In the genomic region with DNA sequence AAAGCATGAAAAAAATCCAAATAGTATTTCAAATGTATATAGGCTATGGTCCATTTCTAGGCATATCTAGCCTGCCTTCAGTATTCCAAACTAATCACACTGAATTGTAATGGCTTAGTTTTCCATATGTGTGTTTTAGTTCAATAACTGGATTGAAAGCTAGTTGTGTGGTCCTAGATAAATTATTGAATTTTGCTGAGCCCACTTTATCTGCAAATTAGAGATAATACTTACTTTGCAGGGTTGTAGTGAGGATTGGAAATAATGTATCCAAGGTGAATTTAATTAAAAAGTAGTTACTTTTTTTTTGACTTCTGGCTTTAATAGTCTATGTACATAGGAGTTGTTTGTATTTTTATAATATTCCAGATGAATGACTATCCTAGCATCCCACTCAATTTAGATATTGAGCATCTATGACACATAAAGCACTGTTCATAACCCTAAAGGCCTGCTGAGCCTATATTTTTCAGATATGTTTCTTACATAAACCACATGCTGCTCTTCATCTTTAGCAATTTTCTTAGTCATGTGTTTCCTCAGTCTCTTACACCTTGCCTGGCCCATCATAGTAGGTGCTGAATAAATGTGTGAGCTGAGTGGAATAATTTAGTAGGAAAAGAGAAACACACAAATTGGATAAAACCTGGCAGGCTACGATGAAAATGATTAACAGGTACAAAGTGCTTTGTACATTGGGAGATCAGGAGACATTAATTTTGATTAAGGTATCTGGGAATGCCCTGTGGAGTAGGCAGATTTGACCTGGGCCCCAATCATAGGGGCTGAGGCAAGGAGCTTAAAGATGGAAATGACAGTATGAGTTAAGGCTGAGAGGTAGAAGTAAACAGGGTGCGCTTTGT, we compare ENCODE assay signal across 8 cellular contexts. TPM values are rescaled to one million over a fixed set of nuclear protein-coding genes. Genes with fewer than 3 reads are reported as not detected.
DNase-seq lines count a peak whose midpoint lies in the region; ATAC-seq and TF ChIP-seq lines count a peak whose summit lies in the region.

No MANE protein-coding gene starts in this region.

- DNase-seq in Panc1 (ENCODE audit: low read depth, low spot score) = no peak
- DNase-seq in epithelial cell of prostate (ENCODE audit: low read depth, low spot score) = no peak
- DNase-seq in prostate gland (ENCODE audit: low spot score) = no peak
- DNase-seq in NCI-H226 = no peak
- no peak for DNase-seq in DMS114 treated with DMSO at 0.1 percent for 48 hours (lab: John Stamatoyannopoulos, UW; ENCODE audit: unreplicated experiment)
- DNase-seq in stimulated activated CD4-positive, alpha-beta T cell treated with anti-CD3 and anti-CD28 coated beads, Interleukin-4, amount 100 ng/mL, for 4 hours = no peak

- H3K36me3 ChIP-seq in Panc1 (ENCODE audit: control insufficient read depth, insufficient read depth, low read length) (no peaks in the 10 kb centered on the region; the same call in 1 of the 2 replicates), prostate gland (no peaks in the 10 kb centered on the region)

- no peak for ATAC-seq in Panc1
- no peak for ATAC-seq in GM18868 (IDR thresholded peaks at IDR 0.05; ENCODE audit: unreplicated experiment)

- CTCF ChIA-PET in Panc1 (lab: Charles Lee) = interaction anchor here (0.5 to 0.7 kb wide), 3 partner anchors 14 to 165 kb away, joined by 3 read pairs; no protein-coding TSS in a partner anchor

- H3K27me3 ChIP-seq in Panc1 (ENCODE audit: control insufficient read depth, insufficient read depth, low read length) = no peaks in the 10 kb centered on the region
- no peaks in the 10 kb centered on the region for H3K27me3 ChIP-seq in prostate gland (replicated peaks; ENCODE audit: insufficient read depth)

- H3K9me3 ChIP-seq in Panc1 (ENCODE audit: control insufficient read depth, insufficient read depth, low read depth, low read length) (no peaks in the 10 kb centered on the region), prostate gland (no peaks in the 10 kb centered on the region)

- in situ Hi-C loops in Panc1 (cut with HindIII; ENCODE audit: low pct_unique_long_range_greater_than_20kb, low sequenced_read_pairs) = no loop called here

- POLR2A ChIA-PET in Panc1 (lab: Charles Lee) = no interaction called here

- WGBS in prostate gland = 73% methylated on average over 2 of the region's 2 CpGs

- H3K4me3 ChIP-seq in GM08714 (ENCODE audit: low read length) (peak overlapping the region; percentile 84), Panc1 (ENCODE audit: low read depth in 2 of 2, low read length in 2 of 2) (peak overlapping the region; percentile 64 to 68), prostate gland (peak overlapping the region in 1 of 2 donors; percentile 36)

- TF ChIP-seq CTCF in Panc1 (IDR thresholded peaks at IDR 0.05) (no peak), prostate gland (IDR thresholded peaks at IDR 0.05) (no peak)

- no TSS peak for BruUV-seq in Panc1 (replicated peaks; lab: Mats Ljungman, UMichigan)

- no peak for TF ChIP-seq POLR2A in prostate gland (IDR thresholded peaks at IDR 0.05)

- intact Hi-C loops in Panc1 (cut with micrococcal nuclease; ENCODE audit: unreplicated experiment) (no loop called here), prostate gland (cut with DNase I) (no loop called here)

- H3K27ac ChIP-seq in Panc1 (ENCODE audit: low read length) (peak overlapping the region; percentile 64), epithelial cell of prostate (peak overlapping the region; percentile 54), prostate gland (peak overlapping the region; percentile 77 to 84)

- H3K4me1 ChIP-seq in Panc1 (ENCODE audit: control insufficient read depth, insufficient read depth, low read length) (peaks cover 11% of the 10 kb centered on the region), prostate gland (replicated peaks) (no peaks in the 10 kb centered on the region)

RNA-seq across cellular contexts. Expression of gene ATP23, which starts 1.1 kb away (rescaled TPM):
- total RNA-seq in Panc1 (2021; ENCODE audit: unreplicated experiment) (10.3 TPM), prostate gland (10 to 100 TPM in 1 of 2 donors, 1 to 10 TPM in 1; 8.0 to 15.0 TPM)
- polyA plus RNA-seq in Panc1 (2012; ENCODE audit: insufficient read length) = 10.2 TPM
